Comparison of ENCODE assay signal across 1 cellular context in the genomic region with DNA sequence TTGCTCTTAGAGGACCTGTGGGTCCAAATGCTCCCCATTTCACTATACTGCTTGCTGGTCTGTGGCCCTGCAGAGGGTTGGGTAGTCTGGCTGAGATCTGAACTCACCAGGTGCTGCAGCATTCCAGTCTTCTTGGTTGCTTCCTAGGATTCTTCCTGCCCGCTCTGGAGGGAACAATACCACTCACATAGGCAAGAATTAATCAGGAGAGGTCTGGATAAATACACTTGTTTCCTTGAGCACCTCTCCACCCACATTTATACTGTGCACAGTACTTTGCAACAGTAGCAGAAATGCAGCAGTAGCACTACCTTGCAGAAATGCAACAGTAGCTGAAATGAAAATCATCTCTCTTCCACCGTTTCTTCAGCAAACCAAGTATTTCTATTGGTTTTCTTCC.
TF ChIP-seq lines count a peak whose summit lies in the region.

No MANE protein-coding gene starts in this region.

TF ChIP-seq in GM23338, 12 proteins besides CTCF, POLR2A, EP300 and RAD21 (continued from another document):
- TF ChIP-seq STAT1 (IDR thresholded peaks at IDR 0.05; ENCODE audit: unreplicated experiment) (no peak), ZNF331 (CRISPR knock-in tag; IDR thresholded peaks at IDR 0.05; ENCODE audit: low read depth) (no peak)
